Comparison of ENCODE assay signal across 1 cellular context in the genomic region with DNA sequence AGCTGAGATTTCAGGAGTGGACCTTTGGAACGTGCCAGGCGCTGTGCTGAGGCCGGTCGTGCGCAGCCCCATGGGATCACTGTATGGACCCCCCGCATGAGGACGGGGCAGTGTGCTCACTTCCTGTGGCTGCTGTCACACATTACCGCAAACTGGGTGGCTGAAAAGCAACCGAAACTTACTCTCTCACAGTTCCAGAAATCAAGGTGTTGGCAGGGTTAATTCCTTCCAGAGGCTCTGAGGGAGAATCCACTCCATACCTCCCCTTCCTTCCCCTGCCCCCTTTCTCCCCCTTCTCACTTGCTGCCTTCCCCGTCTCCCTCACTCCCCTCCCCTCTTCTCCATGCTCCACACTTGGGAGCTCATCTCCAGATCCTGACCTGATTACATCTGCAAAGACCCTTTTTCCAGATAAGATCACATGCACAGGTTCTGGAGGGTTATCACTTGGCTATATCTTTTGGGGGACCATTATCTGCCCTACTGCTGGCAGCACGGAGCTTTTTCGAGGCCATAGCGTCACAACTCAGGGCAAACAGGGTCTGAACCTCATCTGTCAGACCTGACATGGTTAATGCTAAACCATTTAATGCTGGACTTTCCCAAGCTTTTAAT.
TF ChIP-seq lines count a peak whose summit lies in the region.

No MANE protein-coding gene starts in this region.

TF ChIP-seq in GM12878, 131 proteins besides CTCF, POLR2A, EP300 and RAD21 (continued from another document and continues in another):
- TF ChIP-seq WRNIP1 (IDR thresholded peaks at IDR 0.05; ENCODE audit: borderline replicate concordance, low read depth, low read length): no peak
- TF ChIP-seq MLLT1 (IDR thresholded peaks at IDR 0.05): no peak
- no peak for TF ChIP-seq EZH2 (IDR thresholded peaks at IDR 0.05; ENCODE audit: borderline replicate concordance, control insufficient read depth, low read depth, low read length)
- no peak for TF ChIP-seq FOXM1 (IDR thresholded peaks at IDR 0.05; ENCODE audit: low read depth, low read length)
- TF ChIP-seq ZNF384 (IDR thresholded peaks at IDR 0.05; ENCODE audit: borderline replicate concordance, low read depth, low read length): no peak
- TF ChIP-seq DPF2 (IDR thresholded peaks at IDR 0.05): peak; percentile 78
- TF ChIP-seq EED (IDR thresholded peaks at IDR 0.05; ENCODE audit: low read depth): peak; percentile 96
- TF ChIP-seq BHLHE40 (IDR thresholded peaks at IDR 0.05; ENCODE audit: borderline replicate concordance in 1 of 2, low read depth in 2 of 2, low read length in 1 of 2): peak; percentile 89 to 94
- no peak for TF ChIP-seq SMARCA5 (IDR thresholded peaks at IDR 0.05)
- TF ChIP-seq PKNOX1 (IDR thresholded peaks at IDR 0.05): no peak
- no peak for TF ChIP-seq ZNF274 (IDR thresholded peaks at IDR 0.05; ENCODE audit: insufficient read depth, insufficient read length)
- TF ChIP-seq ETV6 (conservative IDR thresholded peaks at IDR 0.05 in 1 of 2, IDR thresholded peaks at IDR 0.05 in 1 of 2; ENCODE audit: borderline replicate concordance in 1 of 2, low read depth in 1 of 2): peak in 1 of 2 experiments; percentile 61; a peak in 2 of 4 replicates
- 0 out of 2 replicates have a peak, but pooled peaks have one; percentile 14 for TF ChIP-seq TAF1 (IDR thresholded peaks at IDR 0.05; ENCODE audit: borderline replicate concordance, low read depth, low read length)
- TF ChIP-seq, protein P1, sequence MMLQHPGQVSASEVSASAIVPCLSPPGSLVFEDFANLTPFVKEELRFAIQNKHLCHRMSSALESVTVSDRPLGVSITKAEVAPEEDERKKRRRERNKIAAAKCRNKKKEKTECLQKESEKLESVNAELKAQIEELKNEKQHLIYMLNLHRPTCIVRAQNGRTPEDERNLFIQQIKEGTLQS (IDR thresholded peaks at IDR 0.05; ENCODE audit: borderline replicate concordance, extremely low read depth, low read depth, low read length): no peak
- no peak for TF ChIP-seq E2F4 (IDR thresholded peaks at IDR 0.05; ENCODE audit: low read depth, low read length)
- TF ChIP-seq SUPT20H (IDR thresholded peaks at IDR 0.05; ENCODE audit: borderline replicate concordance, control insufficient read depth, low read depth, low read length): no peak
- TF ChIP-seq HSF1 (IDR thresholded peaks at IDR 0.05; ENCODE audit: low read depth, low read length): no peak
- TF ChIP-seq BCL11A (IDR thresholded peaks at IDR 0.05; ENCODE audit: low read depth, low read length): 0 out of 2 replicates have a peak, but pooled peaks have one; percentile 13
- peak; percentile 55 for TF ChIP-seq GATAD2B (conservative IDR thresholded peaks at IDR 0.05; ENCODE audit: low read depth)
- TF ChIP-seq NRF1 (conservative IDR thresholded peaks at IDR 0.05; ENCODE audit: low read depth, low read length): no peak
- no peak for TF ChIP-seq KLF5 (IDR thresholded peaks at IDR 0.05; ENCODE audit: partially characterized antibody)
- peak; percentile 64; the same call in 1 of the 2 replicates for TF ChIP-seq IRF4 (IDR thresholded peaks at IDR 0.05; ENCODE audit: low read depth, low read length)
- no peak for TF ChIP-seq ZNF207 (IDR thresholded peaks at IDR 0.05; ENCODE audit: borderline replicate concordance)
- peak; percentile 61 for TF ChIP-seq ZNF687 (IDR thresholded peaks at IDR 0.05)
- TF ChIP-seq ASH2L (IDR thresholded peaks at IDR 0.05; ENCODE audit: borderline replicate concordance, low read depth): no peak
- TF ChIP-seq STAT1 (conservative IDR thresholded peaks at IDR 0.05): no peak
- TF ChIP-seq SRF (IDR thresholded peaks at IDR 0.05; ENCODE audit: low read depth in 2 of 2, low read length in 2 of 2): no peak
- no peak for TF ChIP-seq RCOR1 (conservative IDR thresholded peaks at IDR 0.05; ENCODE audit: low read depth, low read length)
- no peak for TF ChIP-seq ZBTB40 (IDR thresholded peaks at IDR 0.05; ENCODE audit: borderline replicate concordance)
- TF ChIP-seq, protein P2, sequence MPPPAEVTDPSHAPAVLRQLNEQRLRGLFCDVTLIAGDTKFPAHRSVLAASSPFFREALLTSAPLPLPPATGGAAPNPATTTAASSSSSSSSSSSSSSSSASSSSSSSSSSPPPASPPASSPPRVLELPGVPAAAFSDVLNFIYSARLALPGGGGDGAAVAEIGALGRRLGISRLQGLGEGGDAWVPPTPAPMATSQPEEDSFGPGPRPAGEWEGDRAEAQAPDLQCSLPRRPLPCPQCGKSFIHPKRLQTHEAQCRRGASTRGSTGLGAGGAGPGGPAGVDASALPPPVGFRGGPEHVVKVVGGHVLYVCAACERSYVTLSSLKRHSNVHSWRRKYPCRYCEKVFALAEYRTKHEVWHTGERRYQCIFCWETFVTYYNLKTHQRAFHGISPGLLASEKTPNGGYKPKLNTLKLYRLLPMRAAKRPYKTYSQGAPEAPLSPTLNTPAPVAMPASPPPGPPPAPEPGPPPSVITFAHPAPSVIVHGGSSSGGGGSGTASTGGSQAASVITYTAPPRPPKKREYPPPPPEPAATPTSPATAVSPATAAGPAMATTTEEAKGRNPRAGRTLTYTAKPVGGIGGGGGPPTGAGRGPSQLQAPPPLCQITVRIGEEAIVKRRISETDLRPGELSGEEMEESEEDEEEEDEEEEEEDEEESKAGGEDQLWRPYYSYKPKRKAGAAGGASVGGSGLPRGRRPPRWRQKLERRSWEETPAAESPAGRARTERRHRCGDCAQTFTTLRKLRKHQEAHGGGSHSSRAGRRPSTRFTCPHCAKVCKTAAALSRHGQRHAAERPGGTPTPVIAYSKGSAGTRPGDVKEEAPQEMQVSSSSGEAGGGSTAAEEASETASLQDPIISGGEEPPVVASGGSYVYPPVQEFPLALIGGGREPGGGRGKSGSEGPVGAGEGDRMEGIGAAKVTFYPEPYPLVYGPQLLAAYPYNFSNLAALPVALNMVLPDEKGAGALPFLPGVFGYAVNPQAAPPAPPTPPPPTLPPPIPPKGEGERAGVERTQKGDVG (CRISPR knock-in tag; IDR thresholded peaks at IDR 0.05): no peak
- TF ChIP-seq RAD51 (IDR thresholded peaks at IDR 0.05): no peak
- no peak for TF ChIP-seq CBX5 (IDR thresholded peaks at IDR 0.05; ENCODE audit: low read depth)
- TF ChIP-seq, protein P3, sequence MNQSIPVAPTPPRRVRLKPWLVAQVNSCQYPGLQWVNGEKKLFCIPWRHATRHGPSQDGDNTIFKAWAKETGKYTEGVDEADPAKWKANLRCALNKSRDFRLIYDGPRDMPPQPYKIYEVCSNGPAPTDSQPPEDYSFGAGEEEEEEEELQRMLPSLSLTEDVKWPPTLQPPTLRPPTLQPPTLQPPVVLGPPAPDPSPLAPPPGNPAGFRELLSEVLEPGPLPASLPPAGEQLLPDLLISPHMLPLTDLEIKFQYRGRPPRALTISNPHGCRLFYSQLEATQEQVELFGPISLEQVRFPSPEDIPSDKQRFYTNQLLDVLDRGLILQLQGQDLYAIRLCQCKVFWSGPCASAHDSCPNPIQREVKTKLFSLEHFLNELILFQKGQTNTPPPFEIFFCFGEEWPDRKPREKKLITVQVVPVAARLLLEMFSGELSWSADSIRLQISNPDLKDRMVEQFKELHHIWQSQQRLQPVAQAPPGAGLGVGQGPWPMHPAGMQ (IDR thresholded peaks at IDR 0.05; ENCODE audit: borderline replicate concordance): no peak
- no peak for TF ChIP-seq HDAC2 (IDR thresholded peaks at IDR 0.05)
